In genomic region chr11:65785329-65786007, GRCh38 we compare ENCODE assay signal across 17 cellular contexts.
DNase-seq lines count a peak whose midpoint lies in the region; ATAC-seq lines count a peak whose summit lies in the region.
"Had no signal": no experiment of that assay in that cellular context is flagged by ENCODE, and none has a peak within 500 bp of the region (broad histone marks: within the 10 kb centered on the region; RNA-seq: fewer than 3 reads in every experiment).

No MANE protein-coding gene starts in this region.

- peak overlapping the region; percentile 83 for H3K4me3 Mint-ChIP-seq in activated naive CD4-positive, alpha-beta T cell treated with anti-CD3 and anti-CD28 coated beads, Interleukin-2, amount 50 U/mL, for 24 hours
- peak overlapping the region; percentile 46 for H3K4me3 Mint-ChIP-seq in activated naive CD8-positive, alpha-beta T cell
- peak overlapping the region; percentile 67 for H3K4me3 Mint-ChIP-seq in memory B cell
- H3K4me3 Mint-ChIP-seq in stimulated activated naive CD8-positive, alpha-beta T cell treated with anti-CD3 and anti-CD28 coated beads, Interleukin-15, amount 100 ng/mL, for 72 hours = peak overlapping the region; percentile 46 to 76

- no peaks in the 10 kb centered on the region for H3K9me3 Mint-ChIP-seq in activated naive CD4-positive, alpha-beta T cell treated with anti-CD3 and anti-CD28 coated beads, Interleukin-2, amount 50 U/mL, for 24 hours
- H3K9me3 Mint-ChIP-seq in activated naive CD8-positive, alpha-beta T cell (ENCODE audit: low read depth) = no peaks in the 10 kb centered on the region
- no peaks in the 10 kb centered on the region for H3K9me3 Mint-ChIP-seq in memory B cell
- no peaks in the 10 kb centered on the region for H3K9me3 Mint-ChIP-seq in stimulated activated naive CD8-positive, alpha-beta T cell treated with anti-CD3 and anti-CD28 coated beads, Interleukin-15, amount 100 ng/mL, for 72 hours

- peaks cover 27% of the 10 kb centered on the region for H3K27me3 Mint-ChIP-seq in activated naive CD4-positive, alpha-beta T cell treated with anti-CD3 and anti-CD28 coated beads, Interleukin-2, amount 50 U/mL, for 24 hours
- H3K27me3 Mint-ChIP-seq in activated naive CD8-positive, alpha-beta T cell = peaks cover 11% of the 10 kb centered on the region
- peaks cover 10% of the 10 kb centered on the region for H3K27me3 Mint-ChIP-seq in memory B cell
- peaks cover 81% of the 10 kb centered on the region for H3K27me3 Mint-ChIP-seq in stimulated activated naive CD8-positive, alpha-beta T cell treated with anti-CD3 and anti-CD28 coated beads, Interleukin-15, amount 100 ng/mL, for 72 hours

- no peaks in the 10 kb centered on the region for H3K36me3 Mint-ChIP-seq in activated naive CD4-positive, alpha-beta T cell treated with anti-CD3 and anti-CD28 coated beads, Interleukin-2, amount 50 U/mL, for 24 hours
- no peaks in the 10 kb centered on the region for H3K36me3 Mint-ChIP-seq in activated naive CD8-positive, alpha-beta T cell
- no peaks in the 10 kb centered on the region for H3K36me3 Mint-ChIP-seq in memory B cell

- H3K4me1 Mint-ChIP-seq in activated naive CD4-positive, alpha-beta T cell treated with anti-CD3 and anti-CD28 coated beads, Interleukin-2, amount 50 U/mL, for 24 hours = peaks cover 14% of the 10 kb centered on the region
- peaks cover 17% of the 10 kb centered on the region for H3K4me1 Mint-ChIP-seq in activated naive CD8-positive, alpha-beta T cell (ENCODE audit: low read depth)
- peaks cover 14% of the 10 kb centered on the region for H3K4me1 Mint-ChIP-seq in memory B cell
- H3K4me1 Mint-ChIP-seq in stimulated activated naive CD8-positive, alpha-beta T cell treated with anti-CD3 and anti-CD28 coated beads, Interleukin-15, amount 100 ng/mL, for 72 hours = peaks cover 54% of the 10 kb centered on the region

- no peak for ATAC-seq in memory B cell (ENCODE audit: low read depth)
- ATAC-seq in stimulated activated naive CD8-positive, alpha-beta T cell treated with anti-CD3 and anti-CD28 coated beads, Interleukin-15, amount 100 ng/mL, for 72 hours = no peak
- ATAC-seq in HG03521 (IDR thresholded peaks at IDR 0.05; ENCODE audit: unreplicated experiment) = no peak

- no peak for DNase-seq in activated naive CD4-positive, alpha-beta T cell treated with Interleukin-2 at 50 U/mL for 16 hours
- no peak for DNase-seq in memory B cell (ENCODE audit: low spot score in 2 of 2)
- DNase-seq in stimulated activated naive CD8-positive, alpha-beta T cell treated with anti-CD3 and anti-CD28 coated beads, Interleukin-15, amount 100 ng/mL, for 72 hours = peak in 1 of 2 donors; percentile 18
- DNase-seq in stimulated activated naive CD4-positive, alpha-beta T cell treated with Interleukin-2 at 50 U/mL for 16 hours (lab: John Stamatoyannopoulos, UW) = no peak
- no peak for DNase-seq in activated CD8-positive, alpha-beta memory T cell treated with anti-CD3 and anti-CD28 coated beads, Interleukin-2, amount 50 U/mL, for 4 hours
- DNase-seq: DMS153; effector CD4-positive, alpha-beta T cell; mammary epithelial cell; MG63; NCI-H2107; NCI-H748 treated with DMSO at 0.1 percent for 48 hours; ovary; stimulated activated CD4-positive, alpha-beta T cell treated with anti-CD3 and anti-CD28 coated beads, Interleukin-4, amount 100 ng/mL, for 24 hours; SW 1271 had no signal

- H3K27ac Mint-ChIP-seq in activated naive CD4-positive, alpha-beta T cell treated with anti-CD3 and anti-CD28 coated beads, Interleukin-2, amount 50 U/mL, for 24 hours = no peak overlapping the region
- no peak overlapping the region for H3K27ac Mint-ChIP-seq in activated naive CD8-positive, alpha-beta T cell
- H3K27ac Mint-ChIP-seq in memory B cell = no peak overlapping the region
- H3K27ac Mint-ChIP-seq in stimulated activated naive CD8-positive, alpha-beta T cell treated with anti-CD3 and anti-CD28 coated beads, Interleukin-15, amount 100 ng/mL, for 72 hours = peak overlapping the region in 1 of 2 donors; percentile 58
